Comparison of ENCODE assay signal across 22 cellular contexts in the genomic region with DNA sequence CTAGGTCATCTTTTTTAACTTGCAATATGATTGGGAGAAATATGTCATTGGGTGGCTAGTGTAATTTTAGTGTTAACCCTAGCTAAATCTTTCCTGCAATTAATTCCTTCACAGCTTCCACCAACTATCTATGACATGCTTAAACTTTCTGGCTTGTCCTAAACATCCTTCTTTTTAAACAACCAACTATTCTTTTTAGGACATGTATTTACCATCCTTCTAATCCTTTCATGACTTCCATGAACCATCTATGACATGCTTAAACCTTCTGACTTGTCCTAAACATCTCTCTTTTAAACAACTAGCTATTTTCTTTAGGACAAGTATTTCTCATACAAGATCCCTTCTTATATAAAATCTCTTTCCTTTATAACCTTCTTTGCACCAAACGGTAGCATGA.
"Had no signal": no experiment of that assay in that cellular context is flagged by ENCODE, and none has a peak within 500 bp of the region (broad histone marks: within the 10 kb centered on the region; RNA-seq: fewer than 3 reads in every experiment).

No MANE protein-coding gene starts in this region.

- ATAC-seq: gastrocnemius medialis; heart right ventricle; left lobe of liver; natural killer cell treated with Interleukin-12 subunit alpha and Interleukin-12 subunit beta and Interleukin-15 and Interleukin-18, amount 100 ng/mL, for 72 hours; pancreas; right cardiac atrium had no signal

- H3K9me3 ChIP-seq: gastrocnemius medialis, pancreas, thyroid gland had no signal

- H3K27ac ChIP-seq: dorsolateral prefrontal cortex, gastrocnemius medialis, heart right ventricle, pancreas, suprapubic skin, thyroid gland had no signal

- FAIRE-seq: pancreas, small intestine, urothelium cell line had no signal

- DNase-seq: cortex of kidney; dorsolateral prefrontal cortex; effector CD8-positive, alpha-beta T cell; gastrocnemius medialis; heart right ventricle; hypothalamus; islet precursor cell; midbrain; occipital lobe; pancreas; right cardiac atrium; small intestine; stimulated activated CD4-positive, alpha-beta T cell treated with anti-CD3 and anti-CD28 coated beads, Interleukin-12 subunit alpha, Interleukin-12 subunit beta, amount 100 ng/mL, for 4 hours; stimulated activated naive CD4-positive, alpha-beta T cell treated with Interleukin-2 at 50 U/mL for 16 hours; thyroid gland had no signal

- H3K4me3 Mint-ChIP-seq: memory B cell; natural killer cell treated with Interleukin-12 subunit alpha and Interleukin-12 subunit beta and Interleukin-15 and Interleukin-18, amount 100 ng/mL, for 72 hours; type B pancreatic cell had no signal

- H3K36me3 Mint-ChIP-seq: memory B cell had no signal

- H3K27ac Mint-ChIP-seq: memory B cell; natural killer cell treated with Interleukin-12 subunit alpha and Interleukin-12 subunit beta and Interleukin-15 and Interleukin-18, amount 100 ng/mL, for 72 hours; progenitor cell of endocrine pancreas; type B pancreatic cell had no signal

- H3K27me3 Mint-ChIP-seq: natural killer cell treated with Interleukin-12 subunit alpha and Interleukin-12 subunit beta and Interleukin-15 and Interleukin-18, amount 100 ng/mL, for 72 hours; progenitor cell of endocrine pancreas; type B pancreatic cell had no signal

- H3K4me1 ChIP-seq: gastrocnemius medialis, heart right ventricle, pancreas, suprapubic skin, thyroid gland had no signal

- H3K36me3 ChIP-seq: gastrocnemius medialis, heart right ventricle, pancreas, suprapubic skin, thyroid gland had no signal

- H3K4me1 Mint-ChIP-seq: memory B cell had no signal

- H3K27me3 ChIP-seq: dorsolateral prefrontal cortex, gastrocnemius medialis, heart right ventricle, pancreas, suprapubic skin, thyroid gland had no signal

- H3K4me3 ChIP-seq: dorsolateral prefrontal cortex, gastrocnemius medialis, heart right ventricle, pancreas, suprapubic skin, thyroid gland had no signal
